24 cellular contexts compared by ENCODE assay signal in genomic region chr7:113521468-113521867, GRCh38.
DNase-seq lines count a peak whose midpoint lies in the region; ATAC-seq and TF ChIP-seq lines count a peak whose summit lies in the region.
"Had no signal": no experiment of that assay in that cellular context is flagged by ENCODE, and none has a peak within 500 bp of the region (broad histone marks: within the 10 kb centered on the region; RNA-seq: fewer than 3 reads in every experiment).

No MANE protein-coding gene starts in this region.

- no peaks in the 10 kb centered on the region for H3K27me3 ChIP-seq in ACC112 (ENCODE audit: insufficient read depth, low read length)
- no peaks in the 10 kb centered on the region for H3K27me3 ChIP-seq in IMR-90 (ENCODE audit: control insufficient read depth, insufficient read depth, low read length)
- H3K27me3 ChIP-seq: BLaER1 treated with 17β-estradiol and CSF1 and Interleukin-3, amounts not matched to agents 10 nM and 100 nM; hepatocyte; upper lobe of left lung had no signal

- BruUV-seq in IMR-90 (replicated peaks; lab: Mats Ljungman, UMichigan) (no TSS peak), Calu3 (replicated peaks; lab: Mats Ljungman, UMichigan) (no TSS peak)

- H3K27ac ChIP-seq in ACC112 (ENCODE audit: low read depth, low read length) (peak overlapping the region; percentile 31), IMR-90 (ENCODE audit: insufficient read depth, low read length) (no peak overlapping the region)
- H3K27ac ChIP-seq: hepatocyte, left ventricle myocardium inferior, right lobe of liver, upper lobe of left lung had no signal

- no peak for TF ChIP-seq CTCF in IMR-90 (conservative IDR thresholded peaks at IDR 0.05; ENCODE audit: low read depth, low read length)
- TF ChIP-seq CTCF in fibroblast of mammary gland (conservative IDR thresholded peaks at IDR 0.05; ENCODE audit: control insufficient read depth, insufficient read depth, low read depth, low read length): no peak
- TF ChIP-seq CTCF in Calu3 (IDR thresholded peaks at IDR 0.05; ENCODE audit: unreplicated experiment): no peak

- H3K4me1 ChIP-seq in ACC112 (ENCODE audit: control insufficient read depth, insufficient read depth, low read length, unreplicated experiment) (no peaks in the 10 kb centered on the region), IMR-90 (ENCODE audit: control insufficient read depth, insufficient read depth, low read length) (no peaks in the 10 kb centered on the region)
- H3K4me1 ChIP-seq: left ventricle myocardium inferior, right lobe of liver, upper lobe of left lung had no signal

- H3K56ac ChIP-seq in IMR-90 (ENCODE audit: extremely low read depth, insufficient read depth, low read length): no peak overlapping the region

- peak overlapping the region; percentile 9; the same call in 1 of the 2 replicates for H3K4me3 ChIP-seq in ACC112 (ENCODE audit: low read depth, low read length)
- no peak overlapping the region for H3K4me3 ChIP-seq in IMR-90 (ENCODE audit: insufficient read depth, low read depth, low read length)
- H3K4me3 ChIP-seq in fibroblast of mammary gland (ENCODE audit: control insufficient read depth, low read depth, low read length): no peak overlapping the region
- H3K4me3 ChIP-seq: BLaER1 treated with 17β-estradiol and CSF1 and Interleukin-3, amounts not matched to agents 10 nM and 100 nM; hepatocyte; left ventricle myocardium inferior; right lobe of liver; upper lobe of left lung had no signal

- dilution Hi-C loops in IMR-90 (cut with HindIII; ENCODE audit: low sequenced_read_pairs, unreplicated experiment): no loop called here

- CTCF ChIA-PET in IMR-90 (lab: Yijun Ruan, JAX): no interaction called here
- CTCF ChIA-PET in Calu3 (lab: Charles Lee): no interaction called here

- no peaks in the 10 kb centered on the region for H3K79me1 ChIP-seq in IMR-90 (ENCODE audit: low read depth in 1 of 2, low read length in 2 of 2)

- no CpG with 5 or more reads among the region's 2 CpGs for WGBS in IMR-90 (ENCODE audit: extremely low coverage in 2 of 2, insufficient read length in 1 of 2), 2 experiments

- no peaks in the 10 kb centered on the region for H3K9me1 ChIP-seq in IMR-90 (ENCODE audit: insufficient read depth, low read length)

- no peak overlapping the region for H4K8ac ChIP-seq in IMR-90 (ENCODE audit: low read depth in 2 of 2, low read length in 2 of 2)

- H2BK15ac ChIP-seq in IMR-90 (ENCODE audit: low read depth, low read length): no peak overlapping the region

- no peak overlapping the region for H3K27ac Mint-ChIP-seq in Calu3 (ENCODE audit: unreplicated experiment)
- H3K27ac Mint-ChIP-seq: activated CD4-positive, alpha-beta memory T cell treated with anti-CD3 and anti-CD28 coated beads, Interleukin-2, amount 10 ng/mL, durations not matched to agents 7 days and 5 days; immature natural killer cell; nephron progenitor cell had no signal

- no peak overlapping the region for H2AK9ac ChIP-seq in IMR-90 (replicated peaks; ENCODE audit: low read depth, low read length, poor library complexity)

- no peak overlapping the region for H3K4me3 Mint-ChIP-seq in Calu3 (ENCODE audit: low read depth, unreplicated experiment)
- H3K4me3 Mint-ChIP-seq: activated CD4-positive, alpha-beta memory T cell treated with anti-CD3 and anti-CD28 coated beads, Interleukin-2, amount 10 ng/mL, durations not matched to agents 7 days and 5 days; immature natural killer cell; nephron progenitor cell had no signal

- in situ Hi-C loops in IMR-90 (cut with MboI; ENCODE audit: low sequenced_read_pairs): no loop called here

- no peaks in the 10 kb centered on the region for H3K9me3 ChIP-seq in IMR-90 (ENCODE audit: control insufficient read depth, insufficient read depth, low read length)
- H3K9me3 ChIP-seq: right lobe of liver, upper lobe of left lung had no signal

- H3K9ac ChIP-seq in IMR-90 (ENCODE audit: low read depth, low read length): no peak overlapping the region
- H3K9ac ChIP-seq: BLaER1 treated with 17β-estradiol and CSF1 and Interleukin-3, amounts not matched to agents 10 nM and 100 nM had no signal

- H3K36me3 ChIP-seq in ACC112 (ENCODE audit: insufficient read depth, low read length) (no peaks in the 10 kb centered on the region; the same call in 1 of the 2 replicates), IMR-90 (ENCODE audit: control insufficient read depth, insufficient read depth, low read length) (no peaks in the 10 kb centered on the region)
- H3K36me3 ChIP-seq: BLaER1 treated with 17β-estradiol and CSF1 and Interleukin-3, amounts not matched to agents 10 nM and 100 nM; left ventricle myocardium inferior; right lobe of liver; upper lobe of left lung had no signal

- H2AFZ ChIP-seq in ACC112 (ENCODE audit: low read length, unreplicated experiment) (peak overlapping the region; percentile 5), IMR-90 (replicated peaks; ENCODE audit: low read length, poor library complexity) (no peak overlapping the region)
- H2AFZ ChIP-seq: hepatocyte had no signal

- no peaks in the 10 kb centered on the region for H3K27me3 Mint-ChIP-seq in Calu3 (ENCODE audit: unreplicated experiment)
- H3K27me3 Mint-ChIP-seq: activated CD4-positive, alpha-beta memory T cell treated with anti-CD3 and anti-CD28 coated beads, Interleukin-2, amount 10 ng/mL, durations not matched to agents 7 days and 5 days had no signal

- no peaks in the 10 kb centered on the region for H4K20me1 ChIP-seq in IMR-90 (ENCODE audit: insufficient read depth, low read length)
- H4K20me1 ChIP-seq: BLaER1 treated with 17β-estradiol and CSF1 and Interleukin-3, amounts not matched to agents 10 nM and 100 nM had no signal

- no peak for TF ChIP-seq POLR2A in IMR-90 (IDR thresholded peaks at IDR 0.05; ENCODE audit: low read depth, low read length)

- peak; percentile 40 for ATAC-seq in IMR-90 (ENCODE audit: low read depth)
- no peak for ATAC-seq in GM21576 (IDR thresholded peaks at IDR 0.05; ENCODE audit: unreplicated experiment)
- no peak for ATAC-seq in GM18870 (IDR thresholded peaks at IDR 0.05; ENCODE audit: unreplicated experiment)
- ATAC-seq: activated CD4-positive, CD25-positive, alpha-beta regulatory T cell treated with anti-CD3 and anti-CD28 coated beads, Interleukin-2, amount 50 U/mL, for 24 hours; right lobe of liver had no signal

- no peak overlapping the region for H3K18ac ChIP-seq in IMR-90 (ENCODE audit: low read depth, low read length)

- H3K4me1 Mint-ChIP-seq in Calu3 (ENCODE audit: low read depth, unreplicated experiment): no peaks in the 10 kb centered on the region
- H3K4me1 Mint-ChIP-seq: activated CD4-positive, alpha-beta memory T cell treated with anti-CD3 and anti-CD28 coated beads, Interleukin-2, amount 10 ng/mL, durations not matched to agents 7 days and 5 days; immature natural killer cell; nephron progenitor cell had no signal

- no peak overlapping the region for H3K23ac ChIP-seq in IMR-90 (ENCODE audit: low read depth, low read length)

- H3K4me2 ChIP-seq in IMR-90 (ENCODE audit: low read depth, low read length): no peak overlapping the region
- H3K4me2 ChIP-seq: hepatocyte had no signal

- no peak overlapping the region for H2AK5ac ChIP-seq in IMR-90 (ENCODE audit: low read depth, low read length)

- H3K36me3 Mint-ChIP-seq in Calu3 (ENCODE audit: insufficient read depth, unreplicated experiment): no peaks in the 10 kb centered on the region
- H3K36me3 Mint-ChIP-seq: immature natural killer cell had no signal

- peaks cover 14% of the 10 kb centered on the region for H3K9me3 Mint-ChIP-seq in Calu3 (ENCODE audit: low read depth, unreplicated experiment)
- H3K9me3 Mint-ChIP-seq: nephron progenitor cell had no signal

- intact Hi-C loops in IMR-90 (cut with micrococcal nuclease): no loop called here
- intact Hi-C loops in Calu3 (cut with micrococcal nuclease; ENCODE audit: unreplicated experiment): no loop called here

- no peak overlapping the region for H2BK20ac ChIP-seq in IMR-90 (ENCODE audit: low read depth, low read length)

- H4K91ac ChIP-seq in IMR-90 (ENCODE audit: insufficient read depth, low read depth, low read length): no peak overlapping the region

- POLR2A ChIA-PET in IMR-90 (lab: Charles Lee; ENCODE audit: unreplicated experiment): no interaction called here

- H3K14ac ChIP-seq in IMR-90 (replicated peaks; ENCODE audit: low read depth, low read length): no peak overlapping the region

- H4K5ac ChIP-seq in IMR-90 (ENCODE audit: low read depth, low read length): no peak overlapping the region

- no peak overlapping the region for H2BK120ac ChIP-seq in IMR-90 (ENCODE audit: low read depth, low read length)

- no peak for TF ChIP-seq RAD21 in IMR-90 (IDR thresholded peaks at IDR 0.05; ENCODE audit: low read length)

- no peak overlapping the region for H3K4ac ChIP-seq in IMR-90 (ENCODE audit: low read depth, low read length)

- DNase-seq in IMR-90: peak; percentile 8
- DNase-seq in RPMI7951 (ENCODE audit: low read depth): peak; percentile 13
- DNase-seq in fibroblast of mammary gland (ENCODE audit: low read depth): peak; percentile 2
- DNase-seq in Calu3: no peak
- no peak for DNase-seq in 8988T
- DNase-seq: ACHN; activated CD4-positive, alpha-beta memory T cell treated with anti-CD3 and anti-CD28 coated beads, Interleukin-2, amount 10 ng/mL, durations not matched to agents 7 days and 5 days; activated gamma-delta T cell; dermis blood vessel endothelial cell; immature natural killer cell; Karpas-422; left ventricle myocardium inferior; NCI-H1436 treated with DMSO at 0.1 percent for 48 hours; NCI-H524 treated with DMSO at 0.1 percent for 48 hours; nephron progenitor cell; right lobe of liver; SW 1271; upper lobe of left lung had no signal

- no peaks in the 10 kb centered on the region for H3K79me2 ChIP-seq in ACC112 (ENCODE audit: control insufficient read depth, insufficient read depth, low read length, unreplicated experiment)
- H3K79me2 ChIP-seq: hepatocyte had no signal

- H2BK5ac ChIP-seq in IMR-90 (ENCODE audit: low read depth, low read length, poor library complexity, severe bottlenecking): no peak overlapping the region

TF ChIP-seq in IMR-90, 13 proteins besides CTCF, POLR2A, EP300 and RAD21:
- TF ChIP-seq ELK1 (IDR thresholded peaks at IDR 0.05; ENCODE audit: borderline replicate concordance, low read depth, low read length) (no peak), RFX5 (IDR thresholded peaks at IDR 0.05; ENCODE audit: low read depth, low read length) (no peak), SMC3 (IDR thresholded peaks at IDR 0.05; ENCODE audit: low read depth, low read length) (no peak), MAZ (IDR thresholded peaks at IDR 0.05; ENCODE audit: borderline replicate concordance, low read depth, low read length) (no peak), RCOR1 (IDR thresholded peaks at IDR 0.05; ENCODE audit: insufficient replicate concordance, low read length) (no peak), MAFK (IDR thresholded peaks at IDR 0.05; ENCODE audit: low read depth, low read length) (no peak)

Comparison
In these comparisons a context has a peak if more than half of its experiments do, and no peak if none do; other contexts are left out.
1. DNase-seq: peak in IMR-90 (single experiment), RPMI7951 (single experiment) and fibroblast of mammary gland (single experiment); none in Calu3 (single experiment) and 8988T (single experiment).